1 cellular context compared by ENCODE assay signal in genomic region chr11:82216927-82217570, GRCh38.
TF ChIP-seq lines count a peak whose summit lies in the region.

No MANE protein-coding gene starts in this region.

TF ChIP-seq in H1, 55 proteins besides CTCF, POLR2A, EP300 and RAD21:
- TF ChIP-seq CHD7 (IDR thresholded peaks at IDR 0.05; ENCODE audit: insufficient replicate concordance, low read length) (peak; percentile 61), BRCA1 (IDR thresholded peaks at IDR 0.05; ENCODE audit: low read depth, low read length) (no peak)
